ENCODE assay signal across 9 cellular contexts in genomic region chr2:173997269-173997668, GRCh38. TPM values are rescaled to one million over a fixed set of nuclear protein-coding genes. Genes with fewer than 3 reads are reported as not detected.
DNase-seq lines count a peak whose midpoint lies in the region; ATAC-seq, FAIRE-seq and TF ChIP-seq lines count a peak whose summit lies in the region.
"Had no signal": no experiment of that assay in that cellular context is flagged by ENCODE, and none has a peak within 500 bp of the region (broad histone marks: within the 10 kb centered on the region; RNA-seq: fewer than 3 reads in every experiment).

No MANE protein-coding gene starts in this region.

- TF ChIP-seq POLR2A in A549 (IDR thresholded peaks at IDR 0.05; ENCODE audit: low read length) = no peak

- H3K4me2 ChIP-seq in A549 (no peak overlapping the region), parathyroid adenoma (ENCODE audit: low read length) (no peak overlapping the region)

- H3K4me3 ChIP-seq in A549 (no peak overlapping the region), colonic mucosa (no peak overlapping the region), parathyroid adenoma (ENCODE audit: low read depth, low read length) (no peak overlapping the region)

- H3K79me2 ChIP-seq in parathyroid adenoma = no peaks in the 10 kb centered on the region

- H3K36me3 ChIP-seq in colonic mucosa (no peaks in the 10 kb centered on the region), parathyroid adenoma (ENCODE audit: control insufficient read depth, insufficient read depth, low read length) (no peaks in the 10 kb centered on the region)

- POLR2A ChIA-PET in A549 (lab: Yijun Ruan, JAX) = no interaction called here

- no peaks in the 10 kb centered on the region for H3K9me3 ChIP-seq in A549
- no peaks in the 10 kb centered on the region for H3K9me3 ChIP-seq in colonic mucosa
- H3K9me3 ChIP-seq in parathyroid adenoma (ENCODE audit: control insufficient read depth, low read length) = no peaks in the 10 kb centered on the region

- intact Hi-C loops in colonic mucosa (cut with DNase I) = no loop called here

- H3K9ac ChIP-seq in colonic mucosa (ENCODE audit: low read depth in 2 of 2, low read length in 2 of 2) (no peak overlapping the region), parathyroid adenoma (no peak overlapping the region)

- FAIRE-seq in A549 (lab: Jason Lieb, UNC) = no peak

- TF ChIP-seq EP300 in A549 (IDR thresholded peaks at IDR 0.05) = no peak

- WGBS in A549 (ENCODE audit: missing lambda C conversion rate) = 85% methylated on average over 7 of the region's 7 CpGs

- H3K4me1 ChIP-seq in A549 = no peaks in the 10 kb centered on the region
- H3K4me1 ChIP-seq in colonic mucosa = no peaks in the 10 kb centered on the region
- H3K4me1 ChIP-seq in parathyroid adenoma = no peaks in the 10 kb centered on the region

- CTCF ChIA-PET in A549 (lab: Yijun Ruan, JAX) = interaction anchor here (0.9 to 1.5 kb wide), 2 partner anchors 10 to 25 kb away, joined by 3 to 5 read pairs; no protein-coding TSS in a partner anchor

- H3K27me3 ChIP-seq in colonic mucosa = no peaks in the 10 kb centered on the region
- H3K27me3 ChIP-seq in parathyroid adenoma (ENCODE audit: control insufficient read depth, insufficient read depth, low read length) = no peaks in the 10 kb centered on the region

- ATAC-seq in A549 (no peak), GM19351 (IDR thresholded peaks at IDR 0.05; ENCODE audit: unreplicated experiment) (peak; percentile 95), HG03432 (IDR thresholded peaks at IDR 0.05; ENCODE audit: unreplicated experiment) (peak; percentile 89)

- no peak for DNase-seq in A549 (ENCODE audit: low read depth in 1 of 2, low spot score in 1 of 2)
- peak; percentile 64 for DNase-seq in colonic mucosa
- DNase-seq in cerebellar cortex (ENCODE audit: low spot score) = no peak
- DNase-seq in H4 (ENCODE audit: low spot score) = no peak
- DNase-seq in NCI-H1105 treated with DMSO at 0.1 percent for 48 hours (lab: John Stamatoyannopoulos, UW) = no peak
- DNase-seq: DND-41 had no signal

- TF ChIP-seq CTCF in A549 (IDR thresholded peaks at IDR 0.05) (no peak), colonic mucosa (IDR thresholded peaks at IDR 0.05) (no peak), parathyroid adenoma (IDR thresholded peaks at IDR 0.05) (no peak)

- no peak overlapping the region for H3K27ac ChIP-seq in A549
- H3K27ac ChIP-seq in colonic mucosa = no peak overlapping the region
- no peak overlapping the region for H3K27ac ChIP-seq in parathyroid adenoma

- peak overlapping the region; percentile 13 for H2AFZ ChIP-seq in parathyroid adenoma

- TF ChIP-seq RAD21 in A549 (conservative IDR thresholded peaks at IDR 0.05 in 1 of 2, IDR thresholded peaks at IDR 0.05 in 1 of 2) = no peak

TF ChIP-seq in A549, 52 proteins besides CTCF, POLR2A, EP300 and RAD21:
- TF ChIP-seq MYC (IDR thresholded peaks at IDR 0.05; ENCODE audit: borderline replicate concordance, low read length) = no peak
- TF ChIP-seq MAFK (IDR thresholded peaks at IDR 0.05; ENCODE audit: partially characterized antibody) = peak; percentile 82
- TF ChIP-seq USF2 (IDR thresholded peaks at IDR 0.05) = no peak

RNA-seq across cellular contexts. Expression of gene SP3, which starts 32.1 kb away (rescaled TPM):
- polyA plus RNA-seq in A549 (2011; rRNA removed) (83.1 and 94.5 TPM in 2 replicates), A549 (2017; fragmentation: RNase III; extraction: RNeasy Plus Mini Kit Qiagen cat#74134 plus additional on column Dnase treatment) (40.1 to 41.8 TPM (median 40.3 TPM) in 3 replicates)
- polyA plus RNA-seq in A549 (2012; cell fraction: cytosol; rRNA removed) = 16.8 and 21.8 TPM in 2 replicates
- 10.8 and 11.8 TPM in 2 replicates for polyA plus RNA-seq in A549 (2012; cell fraction: nucleus; rRNA removed)
- 80.7 and 84.4 TPM in 2 replicates for polyA minus RNA-seq in A549 (2011; rRNA and poly(A)+ RNA removed)
- total RNA-seq in colonic mucosa = 10 to 100 TPM; 77.0 to 99.0 TPM
- 48.8 and 53.7 TPM in 2 replicates for total RNA-seq in H4 (2014; rRNA removed; shearing (Covaris generic))

Comparison
In these comparisons a context has a peak if more than half of its experiments do, and no peak if none do; other contexts are left out.
1. ATAC-seq: peak in GM19351 (single experiment) and HG03432 (single experiment); none in A549 (0 of 2).